ENCODE assay signal across 1 cellular context in the genomic region with DNA sequence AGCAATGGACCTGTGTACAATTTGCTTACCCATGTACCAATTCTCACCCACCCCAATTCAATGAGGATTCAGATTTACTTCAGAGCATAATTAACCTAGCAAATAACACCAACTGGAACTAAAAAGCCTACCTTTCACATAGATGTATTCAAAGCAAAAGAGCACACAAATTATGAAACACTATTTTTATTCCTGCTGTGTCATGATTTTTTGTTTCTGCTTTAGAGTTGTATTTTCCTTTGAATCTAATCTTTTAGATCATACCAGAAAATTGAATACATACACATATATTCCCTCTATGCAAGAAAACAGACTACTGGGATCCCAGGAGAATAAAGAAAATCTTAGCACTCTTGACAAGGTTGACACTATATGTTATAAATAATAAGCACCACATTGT.
TF ChIP-seq lines count a peak whose summit lies in the region.

No MANE protein-coding gene starts in this region.

TF ChIP-seq in K562, 482 proteins besides CTCF, POLR2A, EP300 and RAD21 (continued from another document):
- TF ChIP-seq HOXB6 (CRISPR knock-in tag; IDR thresholded peaks at IDR 0.05; ENCODE audit: borderline replicate concordance) (no peak), ZC3H11A (IDR thresholded peaks at IDR 0.05; ENCODE audit: low read depth, low read length) (no peak), KDM2B (CRISPR knock-in tag; IDR thresholded peaks at IDR 0.05) (no peak), ZNF384 (IDR thresholded peaks at IDR 0.05; ENCODE audit: low read depth, low read length) (no peak)
